8 cellular contexts compared by ENCODE assay signal in genomic region chr6:30716879-30717128, GRCh38. TPM values are rescaled to one million over a fixed set of nuclear protein-coding genes. Genes with fewer than 3 reads are reported as not detected.
A peak's percentile ranks its signal among the peaks of the same experiment; 100 is the strongest.
DNase-seq lines count a peak whose midpoint lies in the region; TF ChIP-seq lines count a peak whose summit lies in the region.

No MANE protein-coding gene starts in this region.

- H3K9me3 Mint-ChIP-seq in CD14-positive monocyte: no peaks in the 10 kb centered on the region

- peak overlapping the region; percentile 94 for H3K27ac ChIP-seq in OCI-LY1 (ENCODE audit: low read depth, low read length, poor library complexity, severe bottlenecking)

- H2AFZ ChIP-seq in OCI-LY1 (ENCODE audit: low read length) (no peak overlapping the region), neuron (ENCODE audit: low read depth, low read length) (peak overlapping the region; percentile 32)

- 0 out of 2 replicates have a peak, but pooled peaks cover 2% of the 10 kb centered on the region for H3F3A ChIP-seq in OCI-LY1 (ENCODE audit: insufficient read depth, low read length)

- H4K20me1 ChIP-seq in OCI-LY1 (ENCODE audit: insufficient read depth, low read length): no peaks in the 10 kb centered on the region

- peaks cover 51% of the 10 kb centered on the region for H3K36me3 ChIP-seq in OCI-LY1 (ENCODE audit: insufficient read depth, low read length)
- no peaks in the 10 kb centered on the region for H3K36me3 ChIP-seq in endocrine pancreas (ENCODE audit: control insufficient read depth, insufficient read depth, low read length)
- peaks cover 37% of the 10 kb centered on the region for H3K36me3 ChIP-seq in neuron (ENCODE audit: insufficient read depth, low read length)

- H3K4me1 ChIP-seq in OCI-LY1 (ENCODE audit: insufficient read depth, low read length, severe bottlenecking): peaks cover 32% of the 10 kb centered on the region
- no peaks in the 10 kb centered on the region for H3K4me1 ChIP-seq in endocrine pancreas (ENCODE audit: control insufficient read depth, insufficient read depth, low read length)
- peaks cover 10% of the 10 kb centered on the region for H3K4me1 ChIP-seq in neuron (ENCODE audit: insufficient read depth, low read length)

- H3K36me3 Mint-ChIP-seq in CD14-positive monocyte: peaks cover 26 to 29% of the 10 kb centered on the region in 2 donors

- intact Hi-C loops in CD14-positive monocyte (cut with micrococcal nuclease): no loop called here

- H3K9me2 ChIP-seq in OCI-LY1 (ENCODE audit: low read depth, low read length): no peaks in the 10 kb centered on the region

- DNase-seq in CD14-positive monocyte (ENCODE audit: low spot score) (no peak), C1 segment of cervical spinal cord (lab: John Stamatoyannopoulos, UW) (no peak), iPS-NIHi7 (ENCODE audit: extremely low spot score) (no peak), NCI-H1092 (lab: John Stamatoyannopoulos, UW) (no peak), occipital lobe (lab: John Stamatoyannopoulos, UW) (no peak)

- peak overlapping the region; percentile 91 to 95 for H3K4me3 Mint-ChIP-seq in CD14-positive monocyte

- peak overlapping the region; percentile 96 to 99 (median 97) for H3K27ac Mint-ChIP-seq in CD14-positive monocyte

- H3K9me3 ChIP-seq in OCI-LY1 (ENCODE audit: low read length) (no peaks in the 10 kb centered on the region), endocrine pancreas (ENCODE audit: control insufficient read depth, low read length) (no peaks in the 10 kb centered on the region), neuron (ENCODE audit: low read length) (no peaks in the 10 kb centered on the region)

- H3K27me3 ChIP-seq in OCI-LY1 (ENCODE audit: insufficient read depth, low read length) (no peaks in the 10 kb centered on the region), endocrine pancreas (ENCODE audit: control insufficient read depth, insufficient read depth, low read length) (no peaks in the 10 kb centered on the region), neuron (ENCODE audit: insufficient read depth, low read length) (no peaks in the 10 kb centered on the region)

- peak overlapping the region; percentile 95 for H3K9ac ChIP-seq in OCI-LY1 (ENCODE audit: low read length)
- H3K9ac ChIP-seq in endocrine pancreas (ENCODE audit: control insufficient read depth, insufficient read depth, low read length): peak overlapping the region; percentile 44

- TF ChIP-seq CTCF in CD14-positive monocyte (IDR thresholded peaks at IDR 0.05) (no peak), OCI-LY1 (IDR thresholded peaks at IDR 0.05; ENCODE audit: low read length) (no peak)

- H3K4me3 ChIP-seq in OCI-LY1 (ENCODE audit: low read depth, low read length, poor library complexity, severe bottlenecking): peak overlapping the region; percentile 100
- H3K4me3 ChIP-seq in endocrine pancreas (ENCODE audit: control insufficient read depth, insufficient read depth, low read length): peak overlapping the region; percentile 79
- H3K4me3 ChIP-seq in neuron (ENCODE audit: low read length): peak overlapping the region; percentile 68

- peak overlapping the region; percentile 87 for H3K4me2 ChIP-seq in OCI-LY1 (ENCODE audit: low read length)

- peaks cover 17% of the 10 kb centered on the region for H3K79me2 ChIP-seq in OCI-LY1 (ENCODE audit: insufficient read depth, low read length)

- H3K27me3 Mint-ChIP-seq in CD14-positive monocyte (ENCODE audit: low read depth in 3 of 3): peaks cover 0 to 2% (median 0%) of the 10 kb centered on the region in 3 donors

- H3K4me1 Mint-ChIP-seq in CD14-positive monocyte: peaks cover 30% of the 10 kb centered on the region

RNA-seq across cellular contexts. Expression of gene MDC1, which starts 0.3 kb away (rescaled TPM):
- polyA plus RNA-seq in CD14-positive monocyte: under 1 TPM; 0.27 to 0.34 TPM
- total RNA-seq in occipital lobe: 12.5 TPM

RNA-seq across cellular contexts. Expression of gene TUBB, which starts 3.3 kb away (rescaled TPM):
- 10 to 100 TPM; 48.4 to 57.0 TPM for polyA plus RNA-seq in CD14-positive monocyte
- 1,190 TPM for total RNA-seq in occipital lobe

RNA-seq across cellular contexts. Expression of gene FLOT1, which starts 25.7 kb away (rescaled TPM):
- 100 to 1,000 TPM; 124 to 153 TPM for polyA plus RNA-seq in CD14-positive monocyte
- total RNA-seq in occipital lobe: 43.4 TPM

RNA-seq across cellular contexts. Expression of gene NRM, which starts 26.0 kb away (rescaled TPM):
- 10 to 100 TPM; 25.9 to 35.0 TPM for polyA plus RNA-seq in CD14-positive monocyte
- 1.2 TPM for total RNA-seq in occipital lobe

RNA-seq across cellular contexts. Expression of gene IER3, which starts 27.5 kb away (rescaled TPM):
- polyA plus RNA-seq in CD14-positive monocyte: 10 to 100 TPM; 30.6 to 53.2 TPM
- total RNA-seq in occipital lobe: 3.0 TPM
